Comparison of ENCODE assay signal across 10 cellular contexts in genomic region chr15:76338555-76339301, GRCh38. TPM values are rescaled to one million over a fixed set of nuclear protein-coding genes. Genes with fewer than 3 reads are reported as not detected.
A peak's percentile ranks its signal among the peaks of the same experiment; 100 is the strongest.
DNase-seq lines count a peak whose midpoint lies in the region; ATAC-seq and TF ChIP-seq lines count a peak whose summit lies in the region.
"Had no signal": no experiment of that assay in that cellular context is flagged by ENCODE, and none has a peak within 500 bp of the region (broad histone marks: within the 10 kb centered on the region; RNA-seq: fewer than 3 reads in every experiment).

No MANE protein-coding gene starts in this region.

- no peaks in the 10 kb centered on the region for H3K9me3 ChIP-seq in mucosa of rectum (ENCODE audit: control insufficient read depth in 2 of 2, low read length in 2 of 2)
- H3K9me3 ChIP-seq: body of pancreas had no signal

- no peak for ATAC-seq in WTC11
- ATAC-seq in HG03457 (IDR thresholded peaks at IDR 0.05; ENCODE audit: unreplicated experiment) = no peak
- ATAC-seq in GM19455 (IDR thresholded peaks at IDR 0.05; ENCODE audit: unreplicated experiment) = no peak
- no peak for ATAC-seq in left lobe of liver
- ATAC-seq: body of pancreas had no signal

- TF ChIP-seq CTCF in AG10803 (conservative IDR thresholded peaks at IDR 0.05; ENCODE audit: low read length) = no peak
- TF ChIP-seq CTCF in GM12875 (IDR thresholded peaks at IDR 0.05; ENCODE audit: borderline replicate concordance, insufficient read depth, low read depth, low read length) = no peak
- no peak for TF ChIP-seq CTCF in WTC11 (IDR thresholded peaks at IDR 0.05)

- H3K9me3 Mint-ChIP-seq in WTC11 = no peaks in the 10 kb centered on the region

- no peak overlapping the region for H3K27ac Mint-ChIP-seq in WTC11

- no peak overlapping the region for H3K27ac ChIP-seq in mucosa of rectum (ENCODE audit: low read depth in 2 of 2, low read length in 2 of 2)
- H3K27ac ChIP-seq: body of pancreas had no signal

- no peak overlapping the region for H3K9ac ChIP-seq in mucosa of rectum (ENCODE audit: low read depth in 1 of 2, low read length in 2 of 2)

- DNase-seq in AG10803 (ENCODE audit: low read depth) = no peak
- no peak for DNase-seq in WTC11 (ENCODE audit: low spot score)
- DNase-seq in cerebellum (ENCODE audit: low spot score) = no peak
- no peak for DNase-seq in left lobe of liver (ENCODE audit: low spot score)
- DNase-seq: body of pancreas, T1000 had no signal

- H3K4me3 ChIP-seq in AG10803 (ENCODE audit: low read length) (peak overlapping the region; percentile 57), GM12875 (ENCODE audit: low read depth, low read length) (peak overlapping the region; percentile 62), mucosa of rectum (ENCODE audit: low read length in 2 of 2) (peak overlapping the region; percentile 8 to 69)
- H3K4me3 ChIP-seq: body of pancreas had no signal

- peaks cover 68 to 83% of the 10 kb centered on the region in 2 donors for H3K27me3 ChIP-seq in mucosa of rectum (ENCODE audit: control insufficient read depth in 2 of 2, insufficient read depth in 2 of 2, low read length in 2 of 2)

- POLR2A ChIA-PET in WTC11 (lab: Charles Lee) = interaction anchor here (0.6 kb wide), 1 partner anchor 8 kb away, joined by 3 read pairs; no protein-coding TSS in a partner anchor

- peaks cover 51 to 57% of the 10 kb centered on the region in 2 donors for H3K4me1 ChIP-seq in mucosa of rectum (ENCODE audit: control insufficient read depth in 2 of 2, insufficient read depth in 2 of 2, low read length in 2 of 2)

- peak overlapping the region; percentile 82 for H3K4me3 Mint-ChIP-seq in WTC11

- H3K36me3 ChIP-seq in mucosa of rectum (ENCODE audit: control insufficient read depth in 2 of 2, insufficient read depth in 2 of 2, low read length in 2 of 2) = no peaks in the 10 kb centered on the region

- peaks cover 97% of the 10 kb centered on the region for H3K27me3 Mint-ChIP-seq in WTC11 (ENCODE audit: low read depth)

- H3K36me3 Mint-ChIP-seq in WTC11 = no peaks in the 10 kb centered on the region

- CTCF ChIA-PET in WTC11 (lab: Charles Lee) = no interaction called here

- H3K4me1 Mint-ChIP-seq in WTC11 = peaks cover 56% of the 10 kb centered on the region

TF ChIP-seq in WTC11, 78 proteins besides CTCF, POLR2A, EP300 and RAD21:
- TF ChIP-seq FOXJ3 (CRISPR knock-in tag; IDR thresholded peaks at IDR 0.05; ENCODE audit: borderline replicate concordance) = no peak
- TF ChIP-seq, protein P1, sequence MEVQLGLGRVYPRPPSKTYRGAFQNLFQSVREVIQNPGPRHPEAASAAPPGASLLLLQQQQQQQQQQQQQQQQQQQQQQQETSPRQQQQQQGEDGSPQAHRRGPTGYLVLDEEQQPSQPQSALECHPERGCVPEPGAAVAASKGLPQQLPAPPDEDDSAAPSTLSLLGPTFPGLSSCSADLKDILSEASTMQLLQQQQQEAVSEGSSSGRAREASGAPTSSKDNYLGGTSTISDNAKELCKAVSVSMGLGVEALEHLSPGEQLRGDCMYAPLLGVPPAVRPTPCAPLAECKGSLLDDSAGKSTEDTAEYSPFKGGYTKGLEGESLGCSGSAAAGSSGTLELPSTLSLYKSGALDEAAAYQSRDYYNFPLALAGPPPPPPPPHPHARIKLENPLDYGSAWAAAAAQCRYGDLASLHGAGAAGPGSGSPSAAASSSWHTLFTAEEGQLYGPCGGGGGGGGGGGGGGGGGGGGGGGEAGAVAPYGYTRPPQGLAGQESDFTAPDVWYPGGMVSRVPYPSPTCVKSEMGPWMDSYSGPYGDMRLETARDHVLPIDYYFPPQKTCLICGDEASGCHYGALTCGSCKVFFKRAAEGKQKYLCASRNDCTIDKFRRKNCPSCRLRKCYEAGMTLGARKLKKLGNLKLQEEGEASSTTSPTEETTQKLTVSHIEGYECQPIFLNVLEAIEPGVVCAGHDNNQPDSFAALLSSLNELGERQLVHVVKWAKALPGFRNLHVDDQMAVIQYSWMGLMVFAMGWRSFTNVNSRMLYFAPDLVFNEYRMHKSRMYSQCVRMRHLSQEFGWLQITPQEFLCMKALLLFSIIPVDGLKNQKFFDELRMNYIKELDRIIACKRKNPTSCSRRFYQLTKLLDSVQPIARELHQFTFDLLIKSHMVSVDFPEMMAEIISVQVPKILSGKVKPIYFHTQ (CRISPR knock-in tag; IDR thresholded peaks at IDR 0.05) = no peak
- TF ChIP-seq, protein P2, sequence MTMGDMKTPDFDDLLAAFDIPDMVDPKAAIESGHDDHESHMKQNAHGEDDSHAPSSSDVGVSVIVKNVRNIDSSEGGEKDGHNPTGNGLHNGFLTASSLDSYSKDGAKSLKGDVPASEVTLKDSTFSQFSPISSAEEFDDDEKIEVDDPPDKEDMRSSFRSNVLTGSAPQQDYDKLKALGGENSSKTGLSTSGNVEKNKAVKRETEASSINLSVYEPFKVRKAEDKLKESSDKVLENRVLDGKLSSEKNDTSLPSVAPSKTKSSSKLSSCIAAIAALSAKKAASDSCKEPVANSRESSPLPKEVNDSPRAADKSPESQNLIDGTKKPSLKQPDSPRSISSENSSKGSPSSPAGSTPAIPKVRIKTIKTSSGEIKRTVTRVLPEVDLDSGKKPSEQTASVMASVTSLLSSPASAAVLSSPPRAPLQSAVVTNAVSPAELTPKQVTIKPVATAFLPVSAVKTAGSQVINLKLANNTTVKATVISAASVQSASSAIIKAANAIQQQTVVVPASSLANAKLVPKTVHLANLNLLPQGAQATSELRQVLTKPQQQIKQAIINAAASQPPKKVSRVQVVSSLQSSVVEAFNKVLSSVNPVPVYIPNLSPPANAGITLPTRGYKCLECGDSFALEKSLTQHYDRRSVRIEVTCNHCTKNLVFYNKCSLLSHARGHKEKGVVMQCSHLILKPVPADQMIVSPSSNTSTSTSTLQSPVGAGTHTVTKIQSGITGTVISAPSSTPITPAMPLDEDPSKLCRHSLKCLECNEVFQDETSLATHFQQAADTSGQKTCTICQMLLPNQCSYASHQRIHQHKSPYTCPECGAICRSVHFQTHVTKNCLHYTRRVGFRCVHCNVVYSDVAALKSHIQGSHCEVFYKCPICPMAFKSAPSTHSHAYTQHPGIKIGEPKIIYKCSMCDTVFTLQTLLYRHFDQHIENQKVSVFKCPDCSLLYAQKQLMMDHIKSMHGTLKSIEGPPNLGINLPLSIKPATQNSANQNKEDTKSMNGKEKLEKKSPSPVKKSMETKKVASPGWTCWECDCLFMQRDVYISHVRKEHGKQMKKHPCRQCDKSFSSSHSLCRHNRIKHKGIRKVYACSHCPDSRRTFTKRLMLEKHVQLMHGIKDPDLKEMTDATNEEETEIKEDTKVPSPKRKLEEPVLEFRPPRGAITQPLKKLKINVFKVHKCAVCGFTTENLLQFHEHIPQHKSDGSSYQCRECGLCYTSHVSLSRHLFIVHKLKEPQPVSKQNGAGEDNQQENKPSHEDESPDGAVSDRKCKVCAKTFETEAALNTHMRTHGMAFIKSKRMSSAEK (CRISPR knock-in tag; IDR thresholded peaks at IDR 0.05; ENCODE audit: borderline replicate concordance) = no peak
- no peak for TF ChIP-seq HMGXB4 (CRISPR knock-in tag; IDR thresholded peaks at IDR 0.05)
- no peak for TF ChIP-seq JAZF1 (CRISPR knock-in tag; IDR thresholded peaks at IDR 0.05)
- TF ChIP-seq RELA (CRISPR knock-in tag; IDR thresholded peaks at IDR 0.05; ENCODE audit: borderline replicate concordance) = no peak
- no peak for TF ChIP-seq PRDM15 (CRISPR knock-in tag; IDR thresholded peaks at IDR 0.05)

RNA-seq across cellular contexts. Expression of gene ISL2, which starts 2.2 kb away (rescaled TPM):
- total RNA-seq in WTC11 (2021) = 0.18 to 0.37 TPM (median 0.24 TPM) in 3 replicates
- total RNA-seq in cerebellum = not detected
- not detected for total RNA-seq in left lobe of liver
- total RNA-seq: body of pancreas had no signal

RNA-seq across cellular contexts. Expression of gene ETFA, which starts 27.5 kb away (rescaled TPM):
- 84.4 to 97.7 TPM (median 85.4 TPM) in 3 replicates for total RNA-seq in WTC11 (2021)
- total RNA-seq in cerebellum = 52.8 TPM
- 291 TPM for total RNA-seq in left lobe of liver
